Comparison of ENCODE assay signal across 9 cellular contexts in the genomic region with DNA sequence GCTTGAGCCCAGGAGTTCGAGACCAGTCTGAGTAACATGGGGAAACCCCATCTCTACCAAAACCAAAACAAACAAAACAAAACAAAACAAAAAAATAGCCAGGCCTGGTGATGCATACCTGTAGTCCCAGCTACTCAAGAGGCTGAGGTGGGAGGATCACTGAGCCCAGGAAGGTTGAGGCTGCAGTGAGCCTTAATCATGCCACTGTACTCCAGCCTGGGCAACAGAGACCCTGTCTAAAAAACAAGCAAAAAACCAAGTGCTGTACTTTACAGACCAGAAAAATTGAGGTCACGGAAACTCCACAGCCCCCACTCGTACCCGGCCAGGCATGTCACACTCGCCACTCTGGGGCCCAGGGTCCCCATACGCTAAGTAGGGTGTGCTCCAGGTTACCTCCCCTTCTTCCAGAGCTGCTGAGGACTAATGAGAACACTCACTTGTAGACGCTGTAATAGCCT. TPM values are rescaled to one million over a fixed set of nuclear protein-coding genes. Genes with fewer than 3 reads are reported as not detected.
DNase-seq lines count a peak whose midpoint lies in the region; ATAC-seq and TF ChIP-seq lines count a peak whose summit lies in the region.
"Had no signal": no experiment of that assay in that cellular context is flagged by ENCODE, and none has a peak within 500 bp of the region (broad histone marks: within the 10 kb centered on the region; RNA-seq: fewer than 3 reads in every experiment).

No MANE protein-coding gene starts in this region.

- peak overlapping the region; percentile 81 to 97 (median 96) for H3K27ac Mint-ChIP-seq in IgD-negative memory B cell

- H3K36me3 ChIP-seq in mammary epithelial cell (ENCODE audit: insufficient read depth, low read length), result no peaks in the 10 kb centered on the region

- peak overlapping the region; percentile 71 for H2AFZ ChIP-seq in mammary epithelial cell (ENCODE audit: low read depth, low read length)

- no peaks in the 10 kb centered on the region for H3K27me3 Mint-ChIP-seq in IgD-negative memory B cell

- TF ChIP-seq CTCF in mammary epithelial cell (conservative IDR thresholded peaks at IDR 0.05 in 1 of 2, IDR thresholded peaks at IDR 0.05 in 1 of 2; ENCODE audit: extremely low read depth in 1 of 2, insufficient read depth in 1 of 2, low read depth in 1 of 2, low read length in 2 of 2), result no peak

- H3K4me1 Mint-ChIP-seq in IgD-negative memory B cell, result peaks cover 23 to 36% (median 35%) of the 10 kb centered on the region in 3 donors

- peak overlapping the region; percentile 75 for H3K4me2 ChIP-seq in mammary epithelial cell (ENCODE audit: insufficient read depth, low read depth, low read length)

- H3K9me3 Mint-ChIP-seq in IgD-negative memory B cell, result no peaks in the 10 kb centered on the region

- in situ Hi-C loops in mammary epithelial cell (cut with MboI; ENCODE audit: low sequenced_read_pairs in 2 of 2), result no loop called here

- no peaks in the 10 kb centered on the region for H3K27me3 ChIP-seq in mammary epithelial cell (ENCODE audit: insufficient read depth, low read length)

- no peaks in the 10 kb centered on the region for H3K36me3 Mint-ChIP-seq in IgD-negative memory B cell

- WGBS in mammary epithelial cell (ENCODE audit: low coverage, missing lambda C conversion rate), result 79% methylated on average over 6 of the region's 7 CpGs

- no peaks in the 10 kb centered on the region for H4K20me1 ChIP-seq in mammary epithelial cell (ENCODE audit: insufficient read depth, low read length)

- intact Hi-C loops in mammary epithelial cell (cut with micrococcal nuclease), result loop anchor here (1.0 kb wide), 2 partner anchors 20 to 43 kb away; no protein-coding TSS in a partner anchor

- DNase-seq in activated CD4-positive, CD25-positive, alpha-beta regulatory T cell (lab: John Stamatoyannopoulos, UW), result no peak
- DNase-seq in mammary epithelial cell, result peak; percentile 78
- peak; percentile 62 for DNase-seq in stimulated activated CD4-positive, alpha-beta T cell treated with anti-CD3 and anti-CD28 coated beads, Interleukin-1b, Interleukin-23, amount 100 ng/mL, for 48 hours
- no peak for DNase-seq in NOMO-1 (lab: John Stamatoyannopoulos, UW; ENCODE audit: unreplicated experiment in 2 of 2)

- peaks cover 77% of the 10 kb centered on the region for H3K79me2 ChIP-seq in mammary epithelial cell (ENCODE audit: insufficient read depth, low read length)

- CTCF ChIA-PET in mammary epithelial cell (lab: Charles Lee; ENCODE audit: low non-redundant PET), result no interaction called here

- H3K9me3 ChIP-seq in mammary epithelial cell (replicated peaks; ENCODE audit: insufficient read depth, low read length), result no peaks in the 10 kb centered on the region
- H3K9me3 ChIP-seq: A549 had no signal

- peak overlapping the region; percentile 94 for H3K27ac ChIP-seq in mammary epithelial cell (ENCODE audit: insufficient read depth, low read depth, low read length)

- ATAC-seq in activated CD4-positive, CD25-positive, alpha-beta regulatory T cell treated with anti-CD3 and anti-CD28 coated beads, Interleukin-2, amount 50 U/mL, for 24 hours, result peak; percentile 30 to 33
- ATAC-seq in HG03159 (IDR thresholded peaks at IDR 0.05; ENCODE audit: unreplicated experiment) (no peak), HG03571 (IDR thresholded peaks at IDR 0.05; ENCODE audit: unreplicated experiment) (no peak)

- H3K4me3 Mint-ChIP-seq in IgD-negative memory B cell, result peak overlapping the region; percentile 78 to 93 (median 87)

- H3K9ac ChIP-seq in mammary epithelial cell (ENCODE audit: insufficient read depth, low read length), result peak overlapping the region; percentile 71

- H3K4me3 ChIP-seq in mammary epithelial cell (replicated peaks in 1 of 3; ENCODE audit: insufficient read depth in 1 of 3, low read depth in 2 of 3, low read length in 3 of 3), result no peak overlapping the region
- H3K4me3 ChIP-seq: A549 had no signal

- no TSS peak for BruUV-seq in mammary epithelial cell (replicated peaks; lab: Mats Ljungman, UMichigan)

- H3K4me1 ChIP-seq in mammary epithelial cell (ENCODE audit: insufficient read depth, low read length), result peaks cover 42% of the 10 kb centered on the region
- H3K4me1 ChIP-seq: A549 had no signal

- dilution Hi-C loops in mammary epithelial cell (cut with HindIII; ENCODE audit: low sequenced_read_pairs), result loop anchor here (5.0 kb wide), 1 partner anchor 148 kb away; the partner anchor contains the start of genes ZBED6 and ZC3H11A

RNA-seq across cellular contexts. Expression of gene ATP2B4, which starts 22.9 kb away (rescaled TPM):
- polyA plus RNA-seq in IgD-negative memory B cell (5.0 TPM), mammary epithelial cell (67.7 TPM)
- total RNA-seq in mammary epithelial cell, result 10 to 100 TPM; 70.5 to 91.1 TPM
- polyA minus RNA-seq in mammary epithelial cell, result 229 TPM

Comparison
In these comparisons a context has a peak if more than half of its experiments do, and no peak if none do; other contexts are left out.
1. ATAC-seq: peak in activated CD4-positive, CD25-positive, alpha-beta regulatory T cell treated with anti-CD3 and anti-CD28 coated beads, Interleukin-2, amount 50 U/mL, for 24 hours (2 of 2); none in HG03159 (single experiment) and HG03571 (single experiment).
2. DNase-seq: peak in mammary epithelial cell (single experiment) and stimulated activated CD4-positive, alpha-beta T cell treated with anti-CD3 and anti-CD28 coated beads, Interleukin-1b, Interleukin-23, amount 100 ng/mL, for 48 hours (single experiment); none in activated CD4-positive, CD25-positive, alpha-beta regulatory T cell (0 of 4) and NOMO-1 (0 of 2).
3. RNA of gene ATP2B4, which starts 22.9 kb away (polyA plus RNA-seq): 67.7 TPM in mammary epithelial cell (single experiment); 5.0 TPM in IgD-negative memory B cell (single experiment); every median in the first group is over 10 times any median in the second.